15 cellular contexts compared by ENCODE assay signal in genomic region chr22:17149073-17149815, GRCh38. TPM values are rescaled to one million over a fixed set of nuclear protein-coding genes. Genes with fewer than 3 reads are reported as not detected.
"Had no signal": no experiment of that assay in that cellular context is flagged by ENCODE, and none has a peak within 500 bp of the region (broad histone marks: within the 10 kb centered on the region; RNA-seq: fewer than 3 reads in every experiment).

No MANE protein-coding gene starts in this region.

- H3K9me3 Mint-ChIP-seq: activated naive CD8-positive, alpha-beta T cell treated with anti-CD3 and anti-CD28 coated beads for 36 hours; naive thymus-derived CD8-positive, alpha-beta T cell had no signal

- H3K27me3 ChIP-seq: foreskin keratinocyte, heart left ventricle, neutrophil, right lobe of liver, suprapubic skin had no signal

- H3K4me1 ChIP-seq: foreskin keratinocyte had no signal

- H3K36me3 ChIP-seq: neutrophil had no signal

- H3K27me3 Mint-ChIP-seq: activated naive CD8-positive, alpha-beta T cell treated with anti-CD3 and anti-CD28 coated beads for 36 hours; naive thymus-derived CD8-positive, alpha-beta T cell; progenitor cell of endocrine pancreas had no signal

- H3K4me3 Mint-ChIP-seq: activated naive CD8-positive, alpha-beta T cell treated with anti-CD3 and anti-CD28 coated beads for 36 hours; naive thymus-derived CD8-positive, alpha-beta T cell had no signal

- DNase-seq: activated CD4-positive, alpha-beta T cell treated with anti-CD3 and anti-CD28 coated beads, Interleukin-2, amount 50 U/mL, for 4 hours; activated CD4-positive, CD25-positive, alpha-beta regulatory T cell treated with anti-CD3 and anti-CD28 coated beads, Interleukin-2, amount 50 U/mL, for 72 hours; activated naive CD8-positive, alpha-beta T cell treated with anti-CD3 and anti-CD28 coated beads for 36 hours; activated T-cell treated with anti-CD3 and anti-CD28 coated beads, Interleukin-2, amount 50 U/mL, for 1 hour; anterior cingulate cortex; foreskin keratinocyte; heart left ventricle; naive thymus-derived CD8-positive, alpha-beta T cell; right lobe of liver; stimulated activated CD4-positive, alpha-beta T cell treated with anti-CD3 and anti-CD28 coated beads, Interleukin-12 subunit alpha, Interleukin-12 subunit beta, amount 100 ng/mL, for 4 hours; stimulated activated naive CD4-positive, alpha-beta T cell had no signal

- H3K4me3 ChIP-seq: heart left ventricle, right lobe of liver, suprapubic skin had no signal

- H3K27ac Mint-ChIP-seq: activated naive CD8-positive, alpha-beta T cell treated with anti-CD3 and anti-CD28 coated beads for 36 hours; progenitor cell of endocrine pancreas had no signal

- H3K27ac ChIP-seq: foreskin keratinocyte, heart left ventricle, neutrophil, right lobe of liver, suprapubic skin had no signal

- H3K9me3 ChIP-seq: heart left ventricle, neutrophil, right lobe of liver, suprapubic skin had no signal

- ATAC-seq: foreskin keratinocyte; naive thymus-derived CD8-positive, alpha-beta T cell had no signal

RNA-seq across cellular contexts. Expression of gene TMEM121B, which starts 28.1 kb away (rescaled TPM):
- polyA plus RNA-seq: keratinocyte; naive thymus-derived CD8-positive, alpha-beta T cell had no signal
